In the genomic region with DNA sequence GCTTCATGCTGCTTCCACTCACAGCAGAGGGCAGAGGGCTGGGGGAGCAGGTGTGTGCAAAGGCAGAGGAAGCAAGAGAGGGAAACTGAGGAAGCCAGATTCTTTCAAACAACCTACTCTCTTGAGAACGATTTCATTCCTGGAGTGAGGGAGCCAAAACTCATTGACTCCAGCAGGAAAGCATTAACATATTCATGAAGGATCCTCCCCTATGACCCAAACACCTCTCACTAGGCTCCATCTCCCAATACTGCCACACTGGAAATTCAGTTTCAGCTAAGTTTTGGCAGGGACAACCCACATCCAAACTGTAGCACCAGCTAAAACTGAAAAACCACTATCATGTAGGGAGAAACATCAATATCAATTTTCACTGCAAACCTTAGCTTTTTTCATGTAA, we compare ENCODE assay signal across 19 cellular contexts.
DNase-seq lines count a peak whose midpoint lies in the region; ATAC-seq, FAIRE-seq and TF ChIP-seq lines count a peak whose summit lies in the region.
"Had no signal": no experiment of that assay in that cellular context is flagged by ENCODE, and none has a peak within 500 bp of the region (broad histone marks: within the 10 kb centered on the region; RNA-seq: fewer than 3 reads in every experiment).

No MANE protein-coding gene starts in this region.

- H3K4me3 ChIP-seq in iPS-20b (ENCODE audit: low read length) = 0 out of 2 replicates have a peak overlapping the region, but pooled peaks have one; percentile 27
- H3K4me3 ChIP-seq: BLaER1 had no signal

- CTCF ChIA-PET in activated B cell treated with CpG ODN at 0.5 μM for 24 hours (lab: Charles Lee) = no interaction called here

- H3K9ac ChIP-seq in iPS-20b (ENCODE audit: low read depth, low read length) = peak overlapping the region; percentile 16; the same call in 1 of the 2 replicates
- H3K9ac ChIP-seq: BLaER1 had no signal

- no peaks in the 10 kb centered on the region for H3K27me3 Mint-ChIP-seq in activated B cell treated with CpG ODN at 0.5 μM for 24 hours
- H3K27me3 Mint-ChIP-seq in stimulated activated memory B cell treated with anti-CD40 and anti-IgM and Interleukin-4, amounts not matched to agents 10 μg/mL and 1 μg/mL and 100 μg/mL, for 72 hours = no peaks in the 10 kb centered on the region

- intact Hi-C loops in activated B cell treated with CpG ODN at 0.5 μM for 24 hours (cut with micrococcal nuclease) = no loop called here

- H3K27ac Mint-ChIP-seq in activated B cell treated with CpG ODN at 0.5 μM for 24 hours = peak overlapping the region; percentile 54
- peak overlapping the region; percentile 17 for H3K27ac Mint-ChIP-seq in stimulated activated memory B cell treated with anti-CD40 and anti-IgM and Interleukin-4, amounts not matched to agents 10 μg/mL and 1 μg/mL and 100 μg/mL, for 72 hours
- H3K27ac Mint-ChIP-seq: CD4-positive, CD25-positive, alpha-beta regulatory T cell; CD8-positive, alpha-beta T cell had no signal

- FAIRE-seq in GM12892 (lab: Jason Lieb, UNC) = peak; percentile 62
- FAIRE-seq: GM12891, GM19239 had no signal

- peaks cover 18% of the 10 kb centered on the region for H3K4me1 ChIP-seq in iPS-20b (ENCODE audit: insufficient read depth, low read length)

- no peaks in the 10 kb centered on the region for H3K36me3 ChIP-seq in iPS-20b (ENCODE audit: insufficient read depth, low read depth, low read length)
- H3K36me3 ChIP-seq: BLaER1 had no signal

- no peaks in the 10 kb centered on the region for H3K36me3 Mint-ChIP-seq in activated B cell treated with CpG ODN at 0.5 μM for 24 hours (ENCODE audit: low read depth)
- H3K36me3 Mint-ChIP-seq in stimulated activated memory B cell treated with anti-CD40 and anti-IgM and Interleukin-4, amounts not matched to agents 10 μg/mL and 1 μg/mL and 100 μg/mL, for 72 hours = no peaks in the 10 kb centered on the region
- H3K36me3 Mint-ChIP-seq: CD4-positive, CD25-positive, alpha-beta regulatory T cell; CD8-positive, alpha-beta T cell had no signal

- ATAC-seq in activated B cell treated with CpG ODN at 0.5 μM for 24 hours (ENCODE audit: low read depth) (no peak), GM18867 (IDR thresholded peaks at IDR 0.05; ENCODE audit: unreplicated experiment) (no peak), GM19324 (IDR thresholded peaks at IDR 0.05; ENCODE audit: low FRiP score, unreplicated experiment) (no peak)
- ATAC-seq in stimulated activated memory B cell treated with anti-CD40 and anti-IgM and Interleukin-4, amounts not matched to agents 10 μg/mL and 1 μg/mL and 100 μg/mL, for 72 hours = no peak
- ATAC-seq: CD8-positive, alpha-beta T cell had no signal

- DNase-seq in GM12892 (ENCODE audit: insufficient read length) (no peak), activated B cell treated with CpG ODN at 0.5 μM for 24 hours (no peak), D341Med (ENCODE audit: low spot score) (no peak)
- DNase-seq: CD4-positive, CD25-positive, alpha-beta regulatory T cell; CD8-positive, alpha-beta T cell; DMS53; DMS79 treated with DMSO at 0.1 percent for 48 hours; GF-D8; GOT3; H7; HCEC 1CT had no signal

- H3K27ac ChIP-seq in iPS-20b (ENCODE audit: low read length) = no peak overlapping the region
- H3K27ac ChIP-seq: BLaER1, C4-2B had no signal

- no peaks in the 10 kb centered on the region for H3K9me3 Mint-ChIP-seq in activated B cell treated with CpG ODN at 0.5 μM for 24 hours
- no peaks in the 10 kb centered on the region for H3K9me3 Mint-ChIP-seq in stimulated activated memory B cell treated with anti-CD40 and anti-IgM and Interleukin-4, amounts not matched to agents 10 μg/mL and 1 μg/mL and 100 μg/mL, for 72 hours
- H3K9me3 Mint-ChIP-seq: CD8-positive, alpha-beta T cell had no signal

- TF ChIP-seq CTCF in activated B cell treated with CpG ODN at 0.5 μM for 24 hours (IDR thresholded peaks at IDR 0.05) = no peak

- H3K4me1 Mint-ChIP-seq in activated B cell treated with CpG ODN at 0.5 μM for 24 hours = peaks cover 31% of the 10 kb centered on the region
- H3K4me1 Mint-ChIP-seq in stimulated activated memory B cell treated with anti-CD40 and anti-IgM and Interleukin-4, amounts not matched to agents 10 μg/mL and 1 μg/mL and 100 μg/mL, for 72 hours = peaks cover 8% of the 10 kb centered on the region

- POLR2A ChIA-PET in activated B cell treated with CpG ODN at 0.5 μM for 24 hours (lab: Charles Lee) = no interaction called here

- no peak overlapping the region for H3K4me3 Mint-ChIP-seq in activated B cell treated with CpG ODN at 0.5 μM for 24 hours
- H3K4me3 Mint-ChIP-seq in stimulated activated memory B cell treated with anti-CD40 and anti-IgM and Interleukin-4, amounts not matched to agents 10 μg/mL and 1 μg/mL and 100 μg/mL, for 72 hours = no peak overlapping the region
- H3K4me3 Mint-ChIP-seq: CD4-positive, CD25-positive, alpha-beta regulatory T cell; CD8-positive, alpha-beta T cell had no signal

- TF ChIP-seq POLR2A in GM12892 (IDR thresholded peaks at IDR 0.05; ENCODE audit: low read depth, low read length) = no peak

- no peaks in the 10 kb centered on the region for H3K27me3 ChIP-seq in iPS-20b (ENCODE audit: insufficient read depth, low read length)
- H3K27me3 ChIP-seq: BLaER1 had no signal

- no peaks in the 10 kb centered on the region for H3K9me3 ChIP-seq in iPS-20b (ENCODE audit: insufficient read depth, low read depth, low read length)
- H3K9me3 ChIP-seq: BLaER1 had no signal
